Comparison of ENCODE assay signal across 24 cellular contexts in genomic region chr10:86212391-86212700, GRCh38.
"Had no signal": no experiment of that assay in that cellular context is flagged by ENCODE, and none has a peak within 500 bp of the region (broad histone marks: within the 10 kb centered on the region; RNA-seq: fewer than 3 reads in every experiment).

No MANE protein-coding gene starts in this region.

- H3K36me3 ChIP-seq: esophagus muscularis mucosa, gastroesophageal sphincter, heart left ventricle, left lung had no signal

- FAIRE-seq: colon, endothelial cell of umbilical vein, frontal cortex had no signal

- H3K9me3 Mint-ChIP-seq: immature natural killer cell, memory B cell had no signal

- H3K4me1 ChIP-seq: esophagus muscularis mucosa, foreskin keratinocyte, gastroesophageal sphincter, heart left ventricle, left lung had no signal

- ATAC-seq: foreskin keratinocyte, gastroesophageal sphincter, heart left ventricle, left cardiac atrium, left lung, left ventricle myocardium superior had no signal

- H2AFZ ChIP-seq: hepatocyte had no signal

- H3K27ac ChIP-seq: coronary artery, esophagus muscularis mucosa, foreskin keratinocyte, gastroesophageal sphincter, heart left ventricle, hepatocyte, left lung had no signal

- H3K4me3 Mint-ChIP-seq: immature natural killer cell, memory B cell had no signal

- H3K4me3 ChIP-seq: coronary artery, dorsolateral prefrontal cortex, esophagus muscularis mucosa, gastroesophageal sphincter, heart left ventricle, hepatocyte, left lung, lung had no signal

- H3K9me3 ChIP-seq: esophagus muscularis mucosa, gastroesophageal sphincter, heart left ventricle, left lung had no signal

- H3K4me1 Mint-ChIP-seq: immature natural killer cell, memory B cell had no signal

- H3K36me3 Mint-ChIP-seq: immature natural killer cell, memory B cell had no signal

- H3K27me3 ChIP-seq: dorsolateral prefrontal cortex, esophagus muscularis mucosa, foreskin keratinocyte, heart left ventricle, hepatocyte, left lung had no signal

- DNase-seq: dermis blood vessel endothelial cell; effector CD4-positive, alpha-beta T cell; effector memory CD4-positive, alpha-beta T cell; foreskin keratinocyte; hypothalamus; immature natural killer cell; islet precursor cell; left cardiac atrium; left lung; left ventricle myocardium superior; mammary epithelial cell; mesendoderm; midbrain had no signal

- H3K27ac Mint-ChIP-seq: immature natural killer cell, memory B cell had no signal

- H3K4me2 ChIP-seq: hepatocyte had no signal
